Comparison of ENCODE assay signal across 20 cellular contexts in the genomic region with DNA sequence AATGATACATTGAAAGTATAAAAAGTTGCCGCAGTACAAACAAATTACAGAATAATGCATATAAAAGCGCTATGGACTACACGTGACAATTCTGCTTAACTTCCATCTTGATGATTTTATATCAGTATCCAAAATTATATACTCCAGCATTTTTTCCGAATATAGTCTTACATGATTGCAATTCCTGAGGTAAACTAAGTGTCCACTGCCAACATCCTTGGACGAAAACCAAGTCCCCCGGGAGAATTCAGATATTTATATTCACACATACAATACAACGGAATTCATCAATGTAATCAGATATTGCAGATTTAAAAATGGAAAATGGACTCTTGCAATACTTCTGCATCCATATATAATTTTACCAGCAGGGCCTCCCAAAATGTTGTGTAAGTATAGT. TPM values are rescaled to one million over a fixed set of nuclear protein-coding genes. Genes with fewer than 3 reads are reported as not detected.
"Had no signal": no experiment of that assay in that cellular context is flagged by ENCODE, and none has a peak within 500 bp of the region (broad histone marks: within the 10 kb centered on the region; RNA-seq: fewer than 3 reads in every experiment).

No MANE protein-coding gene starts in this region.

- H3K9me3 ChIP-seq: left lung, mucosa of descending colon, transverse colon had no signal

- H3K27ac Mint-ChIP-seq: T-helper 2 cell treated with Interferon-gamma antibody and Interleukin-4, amounts not matched to agents 5 μg/mL and 100 μg/mL, for 36 hours had no signal

- H3K4me3 ChIP-seq: coronary artery, left lung, mucosa of descending colon, transverse colon had no signal

- H3K4me1 Mint-ChIP-seq: memory B cell; naive thymus-derived CD8-positive, alpha-beta T cell had no signal

- DNase-seq: activated CD4-positive, alpha-beta T cell treated with anti-CD3 and anti-CD28 coated beads, Interleukin-2, amount 50 U/mL, for 1 hour; activated CD4-positive, CD25-positive, alpha-beta regulatory T cell; activated naive CD4-positive, alpha-beta T cell; activated T-cell treated with anti-CD3 and anti-CD28 coated beads for 4 hours; central memory CD4-positive, alpha-beta T cell; effector CD4-positive, alpha-beta T cell; hippocampal formation; kidney; left lung; mucosa of descending colon; naive thymus-derived CD8-positive, alpha-beta T cell; stimulated activated naive CD8-positive, alpha-beta T cell treated with anti-CD3 and anti-CD28 coated beads, Interleukin-15, Interleukin-2, amounts not matched to agents 100 U/mL and 50 U/mL, for 24 hours; SW 1271; transverse colon had no signal

- H3K4me3 Mint-ChIP-seq: memory B cell; naive thymus-derived CD8-positive, alpha-beta T cell; T-helper 2 cell treated with Interferon-gamma antibody and Interleukin-4, amounts not matched to agents 5 μg/mL and 100 μg/mL, for 36 hours had no signal

- H3K27me3 ChIP-seq: left lung, transverse colon had no signal

- H3K27ac ChIP-seq: coronary artery had no signal

- H3K27me3 Mint-ChIP-seq: memory B cell; naive thymus-derived CD8-positive, alpha-beta T cell had no signal

- H3K9me3 Mint-ChIP-seq: memory B cell; naive thymus-derived CD8-positive, alpha-beta T cell; T-helper 2 cell treated with Interferon-gamma antibody and Interleukin-4, amounts not matched to agents 5 μg/mL and 100 μg/mL, for 36 hours had no signal

RNA-seq across cellular contexts. Expression of gene MYH11, which starts 8.9 kb away (rescaled TPM):
- total RNA-seq: activated CD8-positive, alpha-beta memory T cell treated with anti-CD3 and anti-CD28 coated beads for 36 hours; glomerular endothelial cell; naive thymus-derived CD8-positive, alpha-beta T cell; SK-MEL-5 had no signal
